ENCODE assay signal across 12 cellular contexts in genomic region chr3:108293858-108294257, GRCh38. TPM values are rescaled to one million over a fixed set of nuclear protein-coding genes. Genes with fewer than 3 reads are reported as not detected.
DNase-seq lines count a peak whose midpoint lies in the region; ATAC-seq and TF ChIP-seq lines count a peak whose summit lies in the region.
"Had no signal": no experiment of that assay in that cellular context is flagged by ENCODE, and none has a peak within 500 bp of the region (broad histone marks: within the 10 kb centered on the region; RNA-seq: fewer than 3 reads in every experiment).

No MANE protein-coding gene starts in this region.

- no peaks in the 10 kb centered on the region for H3K4me1 ChIP-seq in aorta (ENCODE audit: control insufficient read depth in 1 of 2, insufficient read depth in 2 of 2, low read length in 2 of 2)

- H3K27me3 ChIP-seq in GM06990 (replicated peaks; ENCODE audit: control insufficient read depth, insufficient read depth, low read length), result no peaks in the 10 kb centered on the region
- peaks cover 0 to 2% of the 10 kb centered on the region in 2 donors for H3K27me3 ChIP-seq in aorta (ENCODE audit: control insufficient read depth in 1 of 2, insufficient read depth in 2 of 2, low read length in 1 of 2)

- intact Hi-C loops in aorta (cut with DNase I) (no loop called here), left colon (cut with DNase I, micrococcal nuclease) (no loop called here)

- H3K27ac ChIP-seq in aorta (ENCODE audit: low read depth in 1 of 2, low read length in 2 of 2), result no peak overlapping the region
- H3K27ac ChIP-seq: C4-2B had no signal

- no peak overlapping the region for H3K4me3 ChIP-seq in GM06990 (replicated peaks; ENCODE audit: low read depth, low read length)
- no peak overlapping the region for H3K4me3 ChIP-seq in aorta (ENCODE audit: low read length in 2 of 2)

- H3K36me3 ChIP-seq in GM06990 (ENCODE audit: control insufficient read depth, insufficient read depth, low read length), result no peaks in the 10 kb centered on the region
- H3K36me3 ChIP-seq in aorta (ENCODE audit: control insufficient read depth in 1 of 2, insufficient read depth in 2 of 2, low read length in 1 of 2), result no peaks in the 10 kb centered on the region

- H3K9me3 ChIP-seq in aorta (ENCODE audit: control insufficient read depth, low read length), result no peaks in the 10 kb centered on the region

- peak; percentile 41 for ATAC-seq in GM19324 (IDR thresholded peaks at IDR 0.05; ENCODE audit: low FRiP score, unreplicated experiment)
- peak; percentile 75 for ATAC-seq in HG02981 (IDR thresholded peaks at IDR 0.05; ENCODE audit: unreplicated experiment)
- ATAC-seq in aorta (ENCODE audit: low FRiP score), result no peak
- no peak for ATAC-seq in left colon

- WGBS in aorta, 2 donors, result 94% methylated on average over 4 of the region's 4 CpGs

- peak; percentile 33 for DNase-seq in GM06990 (ENCODE audit: extremely low read depth, insufficient read length)
- peak; percentile 45 for DNase-seq in NOMO-1 treated with dmso at 0.1 percent for 144 hours (lab: John Stamatoyannopoulos, UW; ENCODE audit: unreplicated experiment)
- no peak for DNase-seq in aorta
- no peak for DNase-seq in effector CD4-positive, alpha-beta T cell
- DNase-seq in left colon, result no peak
- DNase-seq in SW480 (ENCODE audit: low spot score), result no peak
- DNase-seq: GOT3, NCI-H2081 had no signal

- TF ChIP-seq CTCF in GM06990 (IDR thresholded peaks at IDR 0.05; ENCODE audit: insufficient read depth, low read length, poor library complexity, severe bottlenecking), result no peak

RNA-seq across cellular contexts. Expression of gene HHLA2, which starts 2.5 kb away (rescaled TPM):
- total RNA-seq in aorta (not detected), left colon (100 to 1,000 TPM; 148 to 183 TPM)
- 10 to 100 TPM in 1 of 2 donors, under 1 TPM in 1; 0.64 to 10.6 TPM for polyA plus RNA-seq in aorta
- total RNA-seq: neural crest cell had no signal

Comparison
In these comparisons a context has a peak if more than half of its experiments do, and no peak if none do; other contexts are left out.
1. DNase-seq: peak in GM06990 (single experiment) and NOMO-1 treated with dmso at 0.1 percent for 144 hours (single experiment); none in aorta (0 of 2), effector CD4-positive, alpha-beta T cell (single experiment), left colon (0 of 2) and SW480 (single experiment).
2. ATAC-seq: peak in GM19324 (single experiment) and HG02981 (single experiment); none in aorta (single experiment) and left colon (single experiment).
3. RNA of gene HHLA2, which starts 2.5 kb away (total RNA-seq): 148 to 183 TPM in left colon; not detected in aorta; every median in the first group is over 100 times any median in the second.